In genomic region chr16:58034128-58034685, GRCh38 we compare ENCODE assay signal across 1 cellular context.
TF ChIP-seq lines count a peak whose summit lies in the region.

No MANE protein-coding gene starts in this region.

TF ChIP-seq in SK-N-SH, 30 proteins besides CTCF, POLR2A, EP300 and RAD21 (continued from another document):
- no peak for TF ChIP-seq ZBTB33 (IDR thresholded peaks at IDR 0.05; ENCODE audit: borderline replicate concordance, low read depth)
- no peak for TF ChIP-seq USF1 (IDR thresholded peaks at IDR 0.05; ENCODE audit: borderline replicate concordance, low read depth)
- no peak for TF ChIP-seq FOXM1 (IDR thresholded peaks at IDR 0.05; ENCODE audit: low read depth)
- TF ChIP-seq ELF1 (IDR thresholded peaks at IDR 0.05): no peak
- no peak for TF ChIP-seq USF2 (IDR thresholded peaks at IDR 0.05; ENCODE audit: borderline replicate concordance, low read depth, low read length)
- TF ChIP-seq GATA2 (CRISPR knock-in tag; IDR thresholded peaks at IDR 0.05): no peak
- no peak for TF ChIP-seq SIN3A (IDR thresholded peaks at IDR 0.05; ENCODE audit: borderline replicate concordance, low read depth, low read length)
